Comparison of ENCODE assay signal across 1 cellular context in the genomic region with DNA sequence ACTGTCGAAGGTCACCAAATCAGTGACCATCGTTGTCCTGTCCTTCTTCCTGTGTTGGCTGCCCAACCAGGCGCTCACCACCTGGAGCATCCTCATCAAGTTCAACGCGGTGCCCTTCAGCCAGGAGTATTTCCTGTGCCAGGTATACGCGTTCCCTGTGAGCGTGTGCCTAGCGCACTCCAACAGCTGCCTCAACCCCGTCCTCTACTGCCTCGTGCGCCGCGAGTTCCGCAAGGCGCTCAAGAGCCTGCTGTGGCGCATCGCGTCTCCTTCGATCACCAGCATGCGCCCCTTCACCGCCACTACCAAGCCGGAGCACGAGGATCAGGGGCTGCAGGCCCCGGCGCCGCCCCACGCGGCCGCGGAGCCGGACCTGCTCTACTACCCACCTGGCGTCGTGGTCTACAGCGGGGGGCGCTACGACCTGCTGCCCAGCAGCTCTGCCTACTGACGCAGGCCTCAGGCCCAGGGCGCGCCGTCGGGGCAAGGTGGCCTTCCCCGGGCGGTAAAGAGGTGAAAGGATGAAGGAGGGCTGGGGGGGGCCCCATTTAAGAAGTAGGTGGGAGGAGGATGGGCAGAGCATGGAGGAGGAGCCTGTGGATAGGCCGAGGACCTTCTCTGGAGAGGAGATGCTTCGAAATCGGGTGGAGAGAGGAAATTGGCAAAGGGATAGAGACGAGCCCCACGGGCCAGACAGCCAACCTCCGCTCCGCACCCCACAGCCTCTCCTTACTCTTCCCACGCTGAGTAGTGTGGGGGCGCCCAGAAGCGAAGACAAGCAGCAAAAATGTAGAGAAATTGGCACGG.
TF ChIP-seq lines count a peak whose summit lies in the region.

No MANE protein-coding gene starts in this region.

TF ChIP-seq in H1, 55 proteins besides CTCF, POLR2A, EP300 and RAD21:
- TF ChIP-seq, protein P1, sequence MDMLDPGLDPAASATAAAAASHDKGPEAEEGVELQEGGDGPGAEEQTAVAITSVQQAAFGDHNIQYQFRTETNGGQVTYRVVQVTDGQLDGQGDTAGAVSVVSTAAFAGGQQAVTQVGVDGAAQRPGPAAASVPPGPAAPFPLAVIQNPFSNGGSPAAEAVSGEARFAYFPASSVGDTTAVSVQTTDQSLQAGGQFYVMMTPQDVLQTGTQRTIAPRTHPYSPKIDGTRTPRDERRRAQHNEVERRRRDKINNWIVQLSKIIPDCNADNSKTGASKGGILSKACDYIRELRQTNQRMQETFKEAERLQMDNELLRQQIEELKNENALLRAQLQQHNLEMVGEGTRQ (IDR thresholded peaks at IDR 0.05; ENCODE audit: low read length): no peak
- TF ChIP-seq TAF1 (IDR thresholded peaks at IDR 0.05; ENCODE audit: low read depth, low read length) (no peak), SP2 (IDR thresholded peaks at IDR 0.05; ENCODE audit: low read length) (no peak), CHD2 (IDR thresholded peaks at IDR 0.05; ENCODE audit: low read length) (no peak), TAF7 (optimal IDR thresholded peaks at IDR 0.05; ENCODE audit: borderline replicate concordance, low read depth, low read length) (no peak), JUND (IDR thresholded peaks at IDR 0.05; ENCODE audit: low read length) (no peak)
- TF ChIP-seq, protein P2, sequence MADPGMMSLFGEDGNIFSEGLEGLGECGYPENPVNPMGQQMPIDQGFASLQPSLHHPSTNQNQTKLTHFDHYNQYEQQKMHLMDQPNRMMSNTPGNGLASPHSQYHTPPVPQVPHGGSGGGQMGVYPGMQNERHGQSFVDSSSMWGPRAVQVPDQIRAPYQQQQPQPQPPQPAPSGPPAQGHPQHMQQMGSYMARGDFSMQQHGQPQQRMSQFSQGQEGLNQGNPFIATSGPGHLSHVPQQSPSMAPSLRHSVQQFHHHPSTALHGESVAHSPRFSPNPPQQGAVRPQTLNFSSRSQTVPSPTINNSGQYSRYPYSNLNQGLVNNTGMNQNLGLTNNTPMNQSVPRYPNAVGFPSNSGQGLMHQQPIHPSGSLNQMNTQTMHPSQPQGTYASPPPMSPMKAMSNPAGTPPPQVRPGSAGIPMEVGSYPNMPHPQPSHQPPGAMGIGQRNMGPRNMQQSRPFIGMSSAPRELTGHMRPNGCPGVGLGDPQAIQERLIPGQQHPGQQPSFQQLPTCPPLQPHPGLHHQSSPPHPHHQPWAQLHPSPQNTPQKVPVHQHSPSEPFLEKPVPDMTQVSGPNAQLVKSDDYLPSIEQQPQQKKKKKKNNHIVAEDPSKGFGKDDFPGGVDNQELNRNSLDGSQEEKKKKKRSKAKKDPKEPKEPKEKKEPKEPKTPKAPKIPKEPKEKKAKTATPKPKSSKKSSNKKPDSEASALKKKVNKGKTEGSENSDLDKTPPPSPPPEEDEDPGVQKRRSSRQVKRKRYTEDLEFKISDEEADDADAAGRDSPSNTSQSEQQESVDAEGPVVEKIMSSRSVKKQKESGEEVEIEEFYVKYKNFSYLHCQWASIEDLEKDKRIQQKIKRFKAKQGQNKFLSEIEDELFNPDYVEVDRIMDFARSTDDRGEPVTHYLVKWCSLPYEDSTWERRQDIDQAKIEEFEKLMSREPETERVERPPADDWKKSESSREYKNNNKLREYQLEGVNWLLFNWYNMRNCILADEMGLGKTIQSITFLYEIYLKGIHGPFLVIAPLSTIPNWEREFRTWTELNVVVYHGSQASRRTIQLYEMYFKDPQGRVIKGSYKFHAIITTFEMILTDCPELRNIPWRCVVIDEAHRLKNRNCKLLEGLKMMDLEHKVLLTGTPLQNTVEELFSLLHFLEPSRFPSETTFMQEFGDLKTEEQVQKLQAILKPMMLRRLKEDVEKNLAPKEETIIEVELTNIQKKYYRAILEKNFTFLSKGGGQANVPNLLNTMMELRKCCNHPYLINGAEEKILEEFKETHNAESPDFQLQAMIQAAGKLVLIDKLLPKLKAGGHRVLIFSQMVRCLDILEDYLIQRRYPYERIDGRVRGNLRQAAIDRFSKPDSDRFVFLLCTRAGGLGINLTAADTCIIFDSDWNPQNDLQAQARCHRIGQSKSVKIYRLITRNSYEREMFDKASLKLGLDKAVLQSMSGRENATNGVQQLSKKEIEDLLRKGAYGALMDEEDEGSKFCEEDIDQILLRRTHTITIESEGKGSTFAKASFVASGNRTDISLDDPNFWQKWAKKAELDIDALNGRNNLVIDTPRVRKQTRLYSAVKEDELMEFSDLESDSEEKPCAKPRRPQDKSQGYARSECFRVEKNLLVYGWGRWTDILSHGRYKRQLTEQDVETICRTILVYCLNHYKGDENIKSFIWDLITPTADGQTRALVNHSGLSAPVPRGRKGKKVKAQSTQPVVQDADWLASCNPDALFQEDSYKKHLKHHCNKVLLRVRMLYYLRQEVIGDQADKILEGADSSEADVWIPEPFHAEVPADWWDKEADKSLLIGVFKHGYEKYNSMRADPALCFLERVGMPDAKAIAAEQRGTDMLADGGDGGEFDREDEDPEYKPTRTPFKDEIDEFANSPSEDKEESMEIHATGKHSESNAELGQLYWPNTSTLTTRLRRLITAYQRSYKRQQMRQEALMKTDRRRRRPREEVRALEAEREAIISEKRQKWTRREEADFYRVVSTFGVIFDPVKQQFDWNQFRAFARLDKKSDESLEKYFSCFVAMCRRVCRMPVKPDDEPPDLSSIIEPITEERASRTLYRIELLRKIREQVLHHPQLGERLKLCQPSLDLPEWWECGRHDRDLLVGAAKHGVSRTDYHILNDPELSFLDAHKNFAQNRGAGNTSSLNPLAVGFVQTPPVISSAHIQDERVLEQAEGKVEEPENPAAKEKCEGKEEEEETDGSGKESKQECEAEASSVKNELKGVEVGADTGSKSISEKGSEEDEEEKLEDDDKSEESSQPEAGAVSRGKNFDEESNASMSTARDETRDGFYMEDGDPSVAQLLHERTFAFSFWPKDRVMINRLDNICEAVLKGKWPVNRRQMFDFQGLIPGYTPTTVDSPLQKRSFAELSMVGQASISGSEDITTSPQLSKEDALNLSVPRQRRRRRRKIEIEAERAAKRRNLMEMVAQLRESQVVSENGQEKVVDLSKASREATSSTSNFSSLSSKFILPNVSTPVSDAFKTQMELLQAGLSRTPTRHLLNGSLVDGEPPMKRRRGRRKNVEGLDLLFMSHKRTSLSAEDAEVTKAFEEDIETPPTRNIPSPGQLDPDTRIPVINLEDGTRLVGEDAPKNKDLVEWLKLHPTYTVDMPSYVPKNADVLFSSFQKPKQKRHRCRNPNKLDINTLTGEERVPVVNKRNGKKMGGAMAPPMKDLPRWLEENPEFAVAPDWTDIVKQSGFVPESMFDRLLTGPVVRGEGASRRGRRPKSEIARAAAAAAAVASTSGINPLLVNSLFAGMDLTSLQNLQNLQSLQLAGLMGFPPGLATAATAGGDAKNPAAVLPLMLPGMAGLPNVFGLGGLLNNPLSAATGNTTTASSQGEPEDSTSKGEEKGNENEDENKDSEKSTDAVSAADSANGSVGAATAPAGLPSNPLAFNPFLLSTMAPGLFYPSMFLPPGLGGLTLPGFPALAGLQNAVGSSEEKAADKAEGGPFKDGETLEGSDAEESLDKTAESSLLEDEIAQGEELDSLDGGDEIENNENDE (IDR thresholded peaks at IDR 0.05; ENCODE audit: insufficient replicate concordance, low read length): no peak
